ENCODE assay signal across 1 cellular context in the genomic region with DNA sequence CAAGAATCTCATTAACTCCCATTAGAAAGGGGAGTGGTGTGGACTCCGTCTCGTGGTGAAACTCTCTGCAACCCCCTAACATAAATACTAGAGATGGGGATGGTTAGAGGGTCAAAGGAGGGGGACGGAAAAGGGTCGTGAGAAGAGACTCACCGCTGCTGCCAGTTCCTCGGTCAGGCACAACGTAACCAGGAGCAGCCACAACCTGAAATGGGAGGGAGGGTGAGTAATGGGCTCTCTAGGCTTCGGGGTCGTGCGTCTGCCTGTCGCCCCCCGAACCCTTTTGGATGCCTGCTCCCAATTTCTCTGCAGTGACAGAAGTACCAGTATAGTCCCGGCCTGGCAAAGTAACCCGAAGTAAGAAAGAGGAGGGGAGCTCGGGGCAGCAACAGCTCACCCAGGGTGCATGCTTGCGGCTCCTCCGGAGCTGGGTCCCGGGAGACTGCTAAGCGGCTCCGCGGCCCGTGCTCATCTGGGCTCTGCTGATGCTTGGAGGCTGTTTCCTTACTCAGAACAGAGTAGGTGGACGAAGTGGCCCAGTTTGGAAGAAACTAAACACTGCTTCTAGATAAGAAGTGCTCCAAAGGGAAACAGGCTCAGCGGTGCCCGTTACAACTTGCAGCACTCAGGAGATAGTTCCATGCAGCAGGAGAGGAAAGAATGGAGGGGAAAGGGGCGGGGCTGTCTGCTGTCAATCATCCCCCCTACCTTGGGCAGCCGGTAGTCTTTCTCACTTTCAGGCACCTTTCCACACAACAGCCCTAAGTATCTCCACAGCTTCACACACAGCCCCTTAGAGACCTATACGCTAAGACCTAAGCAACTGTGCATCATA.
TF ChIP-seq lines count a peak whose summit lies in the region.

Gene COL4A6 (minus strand): TSS at position 634 of the 835 bp plus-strand sequence. CDS start 226 bp downstream, at position 408.

TF ChIP-seq in endothelial cell of umbilical vein, 7 proteins besides CTCF, POLR2A, EP300 and RAD21 (continued from another document):
- TF ChIP-seq MAX (IDR thresholded peaks at IDR 0.05; ENCODE audit: insufficient read depth, insufficient read length) (no peak), JUN (IDR thresholded peaks at IDR 0.05; ENCODE audit: borderline replicate concordance, insufficient read depth, insufficient read length, low read depth) (no peak), POLR2AphosphoS5 (IDR thresholded peaks at IDR 0.05; ENCODE audit: insufficient read depth, low read depth, low read length) (no peak)
